Comparison of ENCODE assay signal across 11 cellular contexts in the genomic region with DNA sequence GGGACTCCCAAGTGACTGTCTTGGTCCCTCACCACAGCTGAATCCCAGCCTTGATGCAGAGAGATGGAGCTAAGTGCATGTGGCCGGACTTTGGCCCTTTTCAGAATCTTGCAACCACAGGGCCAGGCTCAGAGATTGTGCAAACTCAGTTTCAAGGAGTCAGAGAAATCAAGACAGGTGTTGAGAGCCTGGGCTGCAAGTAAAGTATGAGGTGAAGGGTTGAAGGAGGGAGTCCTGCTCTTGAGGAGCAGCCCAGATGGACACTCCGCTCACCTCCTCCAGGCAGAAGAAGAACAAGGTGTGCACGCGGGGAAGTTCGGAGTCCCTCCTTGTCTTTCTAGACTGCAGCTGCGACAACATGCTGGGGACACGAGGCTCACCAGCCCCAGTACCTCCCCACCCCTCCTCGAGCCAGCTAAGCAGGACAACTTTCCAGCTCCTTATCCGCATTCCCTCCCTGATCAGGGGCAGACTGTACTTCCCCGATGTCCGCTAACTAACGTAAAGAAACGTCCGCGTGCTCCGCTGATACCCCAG. TPM values are rescaled to one million over a fixed set of nuclear protein-coding genes. Genes with fewer than 3 reads are reported as not detected.
DNase-seq lines count a peak whose midpoint lies in the region; ATAC-seq and TF ChIP-seq lines count a peak whose summit lies in the region.
"Had no signal": no experiment of that assay in that cellular context is flagged by ENCODE, and none has a peak within 500 bp of the region (broad histone marks: within the 10 kb centered on the region; RNA-seq: fewer than 3 reads in every experiment).

No MANE protein-coding gene starts in this region.

- WGBS in heart left ventricle, 4 donors, result 23 to 31% (median 27%) methylated on average over 12 to 16 of the region's 16 CpGs
- 42 to 80% methylated on average over 1 to 8 of the region's 16 CpGs for WGBS in gastroesophageal sphincter (ENCODE audit: low coverage in 1 of 2), 2 donors
- no CpG with 5 or more reads among the region's 16 CpGs for whole genome bisulfite sequencing in neuronal stem cell (ENCODE audit: extremely low coverage in 2 of 2, insufficient read length in 2 of 2, insufficient replicate concordance in 1 of 2), 2 donors

- TF ChIP-seq CTCF in heart left ventricle (IDR thresholded peaks at IDR 0.05) (no peak), gastroesophageal sphincter (IDR thresholded peaks at IDR 0.05) (no peak)

- H2BK120ac ChIP-seq in neuronal stem cell (ENCODE audit: low read depth, low read length), result no peak overlapping the region

- H3K23ac ChIP-seq in neuronal stem cell (ENCODE audit: low read depth, low read length, poor library complexity), result peak overlapping the region; percentile 34

- DNase-seq in heart left ventricle (no peak), cardiac septum (ENCODE audit: low spot score) (no peak), neuronal stem cell (ENCODE audit: low spot score) (no peak), AG20443 (ENCODE audit: low spot score) (no peak), SK-N-DZ (ENCODE audit: low spot score) (no peak), HUDEP-2 (lab: John Stamatoyannopoulos, UW; ENCODE audit: unreplicated experiment in 76 of 76) (no peak), NCI-H2171 (lab: John Stamatoyannopoulos, UW) (no peak)
- DNase-seq: activated naive CD4-positive, alpha-beta T cell treated with anti-CD3 and anti-CD28 coated beads, Interleukin-2, amount 50 U/mL, for 16 hours; HCEC 1CT; SW 1271 had no signal

- no peak for TF ChIP-seq POLR2A in heart left ventricle (IDR thresholded peaks at IDR 0.05)
- no peak for TF ChIP-seq POLR2A in gastroesophageal sphincter (IDR thresholded peaks at IDR 0.05)

- peak overlapping the region; percentile 0 for H4K8ac ChIP-seq in neuronal stem cell (ENCODE audit: low read depth, low read length)

- H3K4me3 ChIP-seq in heart left ventricle, result peak overlapping the region in 11 of 12 donors; percentile 1 to 61 (median 43)
- H3K4me3 ChIP-seq in gastroesophageal sphincter, result peak overlapping the region in 1 of 2 donors; percentile 42
- H3K4me3 ChIP-seq in neuronal stem cell (ENCODE audit: low read length in 2 of 2), result peak overlapping the region in 1 of 2 donors; percentile 74

- peaks cover 4% of the 10 kb centered on the region for H3K79me1 ChIP-seq in neuronal stem cell (ENCODE audit: low read depth, low read length)

- peak overlapping the region; percentile 57 for H2BK5ac ChIP-seq in neuronal stem cell (ENCODE audit: low read length)

- H3K27ac ChIP-seq in heart left ventricle, result peak overlapping the region in 1 of 12 donors; percentile 7
- H3K27ac ChIP-seq in gastroesophageal sphincter, result no peak overlapping the region
- no peak overlapping the region for H3K27ac ChIP-seq in neuronal stem cell (replicated peaks; ENCODE audit: low read length)

- H3K4me2 ChIP-seq in neuronal stem cell (ENCODE audit: insufficient read depth, low read length, poor library complexity, severe bottlenecking), result peak overlapping the region; percentile 93

- H3K36me3 ChIP-seq in heart left ventricle, result no peaks in the 10 kb centered on the region
- no peaks in the 10 kb centered on the region for H3K36me3 ChIP-seq in gastroesophageal sphincter
- no peaks in the 10 kb centered on the region for H3K36me3 ChIP-seq in neuronal stem cell (replicated peaks in 1 of 2; ENCODE audit: control insufficient read depth in 2 of 2, insufficient read depth in 2 of 2, low read length in 2 of 2)

- H3K4me1 ChIP-seq in heart left ventricle, result peaks cover 0 to 12% (median 8%) of the 10 kb centered on the region in 12 donors
- peaks cover 0 to 14% (median 6%) of the 10 kb centered on the region in 3 donors for H3K4me1 ChIP-seq in gastroesophageal sphincter
- peaks cover 0 to 10% of the 10 kb centered on the region in 2 donors for H3K4me1 ChIP-seq in neuronal stem cell (ENCODE audit: control insufficient read depth in 2 of 2, insufficient read depth in 1 of 2, low read depth in 1 of 2, low read length in 2 of 2)

- H3K4ac ChIP-seq in neuronal stem cell (ENCODE audit: low read length), result peak overlapping the region; percentile 15

- no peak overlapping the region for H3K14ac ChIP-seq in neuronal stem cell (ENCODE audit: low read length)

- H4K91ac ChIP-seq in neuronal stem cell (ENCODE audit: low read depth, low read length, poor library complexity), result no peak overlapping the region

- H3K18ac ChIP-seq in neuronal stem cell (ENCODE audit: low read length), result peak overlapping the region; percentile 97

- peak overlapping the region; percentile 96 for H2BK15ac ChIP-seq in neuronal stem cell (ENCODE audit: low read length)

- TF ChIP-seq EP300 in gastroesophageal sphincter (IDR thresholded peaks at IDR 0.05), result no peak

- no peak overlapping the region for H2AFZ ChIP-seq in neuronal stem cell (ENCODE audit: low read length)

- H3K9ac ChIP-seq in neuronal stem cell (ENCODE audit: low read depth, low read length, poor library complexity), result peak overlapping the region; percentile 93

- intact Hi-C loops in heart left ventricle (cut with DNase I) (loop anchor here in 1 of 10 donors (10.0 kb wide), 1 partner anchor 418 kb away; no protein-coding TSS in a partner anchor), cardiac septum (cut with DNase I) (no loop called here)

- peak overlapping the region; percentile 63 for H2AK5ac ChIP-seq in neuronal stem cell (ENCODE audit: low read depth, low read length)

- ATAC-seq in heart left ventricle (peak in 1 of 4 donors; percentile 28), gastroesophageal sphincter (peak; percentile 22)

- peaks cover 0 to 38% (median 7%) of the 10 kb centered on the region in 9 donors for H3K27me3 ChIP-seq in heart left ventricle
- peaks cover 88% of the 10 kb centered on the region for H3K27me3 ChIP-seq in gastroesophageal sphincter
- H3K27me3 ChIP-seq in neuronal stem cell (ENCODE audit: control insufficient read depth in 3 of 3, insufficient read depth in 3 of 3, low read depth in 1 of 3, low read length in 3 of 3), result peaks cover 8 to 82% (median 26%) of the 10 kb centered on the region in 3 experiments

- H2BK12ac ChIP-seq in neuronal stem cell (ENCODE audit: low read length), result no peak overlapping the region

- H3K9me3 ChIP-seq in heart left ventricle (no peaks in the 10 kb centered on the region), gastroesophageal sphincter (no peaks in the 10 kb centered on the region), neuronal stem cell (replicated peaks in 1 of 2; ENCODE audit: control insufficient read depth in 2 of 2, insufficient read depth in 1 of 2, low read depth in 1 of 2, low read length in 2 of 2) (no peaks in the 10 kb centered on the region)

RNA-seq across cellular contexts. Expression of gene BMP4, which starts 6.4 kb away (rescaled TPM):
- 10 to 100 TPM in 2 of 9 donors, 1 to 10 TPM in 7; 3.7 to 18.4 (median 6.1) TPM for total RNA-seq in heart left ventricle
- 1 to 10 TPM; 3.1 to 3.8 TPM for polyA plus RNA-seq in heart left ventricle
- total RNA-seq in cardiac septum, result 6.9 TPM
- total RNA-seq in gastroesophageal sphincter, result 10 to 100 TPM; 11.3 to 81.2 (median 26.6) TPM
- 2.6 TPM for polyA plus RNA-seq in neuronal stem cell (2013, experiment 1 of 2)
- 2.3 TPM for polyA plus RNA-seq in neuronal stem cell (2013, experiment 2 of 2)
- polyA plus RNA-seq in SK-N-DZ (2014; cell fraction: cytosol; rRNA removed), result 1.0 and 1.6 TPM in 2 replicates
- 0.62 and 1.5 TPM in 2 replicates for polyA plus RNA-seq in SK-N-DZ (2014; cell fraction: nucleus; rRNA removed)
